In genomic region chr6:107101661-107102413, GRCh38 we compare ENCODE assay signal across 27 cellular contexts. TPM values are rescaled to one million over a fixed set of nuclear protein-coding genes. Genes with fewer than 3 reads are reported as not detected.
A peak's percentile ranks its signal among the peaks of the same experiment; 100 is the strongest.
DNase-seq lines count a peak whose midpoint lies in the region; ATAC-seq and TF ChIP-seq lines count a peak whose summit lies in the region.
"Had no signal": no experiment of that assay in that cellular context is flagged by ENCODE, and none has a peak within 500 bp of the region (broad histone marks: within the 10 kb centered on the region; RNA-seq: fewer than 3 reads in every experiment).

No MANE protein-coding gene starts in this region.

- H4K20me1 ChIP-seq in BLaER1 treated with 17β-estradiol and CSF1 and Interleukin-3, amounts not matched to agents 10 nM and 100 nM = peaks cover 0 to 78% (median 0%) of the 10 kb centered on the region in 11 experiments; a peak in 11 of 22 replicates
- H4K20me1 ChIP-seq in GM23338 (replicated peaks; ENCODE audit: insufficient read depth) = no peaks in the 10 kb centered on the region
- no peaks in the 10 kb centered on the region for H4K20me1 ChIP-seq in OCI-LY1 (ENCODE audit: insufficient read depth, low read length)

- intact Hi-C loops in CD4-positive, alpha-beta T cell (cut with DNase I, micrococcal nuclease) = no loop called here
- intact Hi-C loops in aorta (cut with DNase I) = no loop called here

- peaks cover 22 to 64% (median 58%) of the 10 kb centered on the region in 10 experiments for H3K4me1 ChIP-seq in BLaER1 treated with 17β-estradiol and CSF1 and Interleukin-3, amounts not matched to agents 10 nM and 100 nM
- peaks cover 44% of the 10 kb centered on the region for H3K4me1 ChIP-seq in GM23338 (ENCODE audit: insufficient read depth)
- H3K4me1 ChIP-seq in OCI-LY1 (ENCODE audit: insufficient read depth, low read length, severe bottlenecking) = peaks cover 69% of the 10 kb centered on the region
- no peaks in the 10 kb centered on the region for H3K4me1 ChIP-seq in aorta (ENCODE audit: control insufficient read depth in 1 of 2, insufficient read depth in 2 of 2, low read length in 2 of 2)
- H3K4me1 ChIP-seq: uterus had no signal

- H3F3A ChIP-seq in GM23338 (replicated peaks; ENCODE audit: low read depth) (0 out of 2 replicates have a peak, but pooled peaks cover 8% of the 10 kb centered on the region), OCI-LY1 (ENCODE audit: insufficient read depth, low read length) (no peaks in the 10 kb centered on the region; the same call in 1 of the 2 replicates)

- no peak overlapping the region; the same call in 2 of the 3 replicates for H3K4me3 Mint-ChIP-seq in GM23338
- H3K4me3 Mint-ChIP-seq in nephron = no peak overlapping the region
- H3K4me3 Mint-ChIP-seq in CD4-positive, alpha-beta T cell = no peak overlapping the region
- H3K4me3 Mint-ChIP-seq: activated CD4-positive, alpha-beta T cell treated with anti-CD3 and anti-CD28 coated beads, Interleukin-2, amount 10 ng/mL, durations not matched to agents 7 days and 5 days; activated naive CD8-positive, alpha-beta T cell treated with anti-CD3 and anti-CD28 coated beads, Interleukin-2, amount 10 ng/mL, durations not matched to agents 7 days and 5 days; activated T-cell treated with anti-CD3 and anti-CD28 coated beads, Interleukin-2, amount 50 U/mL, for 24 hours; stimulated activated naive CD8-positive, alpha-beta T cell treated with anti-CD3 and anti-CD28 coated beads, Interleukin-15, amount 100 ng/mL, for 72 hours had no signal

- H3K79me2 ChIP-seq in GM23338 (replicated peaks; ENCODE audit: insufficient read depth) (peaks cover 61% of the 10 kb centered on the region), OCI-LY1 (ENCODE audit: insufficient read depth, low read length) (0 out of 2 replicates have a peak, but pooled peaks cover 2% of the 10 kb centered on the region)

- H3K27me3 Mint-ChIP-seq in GM23338 (ENCODE audit: insufficient read depth, low read depth, poor library complexity) (peaks cover 8% of the 10 kb centered on the region), nephron (ENCODE audit: low read depth) (no peaks in the 10 kb centered on the region)
- no peaks in the 10 kb centered on the region for H3K27me3 Mint-ChIP-seq in CD4-positive, alpha-beta T cell
- H3K27me3 Mint-ChIP-seq: activated CD4-positive, alpha-beta T cell treated with anti-CD3 and anti-CD28 coated beads, Interleukin-2, amount 10 ng/mL, durations not matched to agents 7 days and 5 days; activated naive CD8-positive, alpha-beta T cell treated with anti-CD3 and anti-CD28 coated beads, Interleukin-2, amount 10 ng/mL, durations not matched to agents 7 days and 5 days; activated T-cell treated with anti-CD3 and anti-CD28 coated beads, Interleukin-2, amount 50 U/mL, for 24 hours; stimulated activated naive CD8-positive, alpha-beta T cell treated with anti-CD3 and anti-CD28 coated beads, Interleukin-15, amount 100 ng/mL, for 72 hours had no signal

- no peak for TF ChIP-seq CTCF in GM23338 (conservative IDR thresholded peaks at IDR 0.05; ENCODE audit: low read depth in 2 of 2)
- TF ChIP-seq CTCF in OCI-LY1 (IDR thresholded peaks at IDR 0.05; ENCODE audit: low read length) = no peak
- no peak for TF ChIP-seq CTCF in nephron (IDR thresholded peaks at IDR 0.05; ENCODE audit: unreplicated experiment in 3 of 3)
- no peak for TF ChIP-seq CTCF in GM10266 (IDR thresholded peaks at IDR 0.05; ENCODE audit: control insufficient read depth, insufficient read depth, low read depth, missing control alignments)
- TF ChIP-seq CTCF in CD4-positive, alpha-beta T cell (IDR thresholded peaks at IDR 0.05) = no peak

- peaks cover 35% of the 10 kb centered on the region; the same call in 2 of the 3 replicates for H3K36me3 Mint-ChIP-seq in GM23338 (ENCODE audit: low read depth)
- peaks cover 11% of the 10 kb centered on the region for H3K36me3 Mint-ChIP-seq in nephron (ENCODE audit: low read depth)
- no peaks in the 10 kb centered on the region for H3K36me3 Mint-ChIP-seq in CD4-positive, alpha-beta T cell (ENCODE audit: low read depth)

- ATAC-seq in GM23338 = 0 out of 3 replicates have a peak, but pooled peaks have one; percentile 7
- no peak for ATAC-seq in GM19328 (IDR thresholded peaks at IDR 0.05; ENCODE audit: unreplicated experiment)
- ATAC-seq in CD4-positive, alpha-beta T cell (ENCODE audit: poor library complexity) = no peak
- no peak for ATAC-seq in aorta (ENCODE audit: low FRiP score)
- ATAC-seq: Panc1; stimulated activated naive CD8-positive, alpha-beta T cell treated with anti-CD3 and anti-CD28 coated beads, Interleukin-15, amount 100 ng/mL, for 72 hours had no signal

- 69 to 82% methylated on average over 9 of the region's 9 CpGs for WGBS in aorta, 2 donors

- CTCF ChIA-PET in CD4-positive, alpha-beta T cell (lab: Charles Lee) = no interaction called here

- H3K9me3 Mint-ChIP-seq in GM23338 (no peaks in the 10 kb centered on the region), nephron (no peaks in the 10 kb centered on the region)
- H3K9me3 Mint-ChIP-seq in CD4-positive, alpha-beta T cell = no peaks in the 10 kb centered on the region
- H3K9me3 Mint-ChIP-seq: activated CD4-positive, alpha-beta T cell treated with anti-CD3 and anti-CD28 coated beads, Interleukin-2, amount 10 ng/mL, durations not matched to agents 7 days and 5 days; activated naive CD8-positive, alpha-beta T cell treated with anti-CD3 and anti-CD28 coated beads, Interleukin-2, amount 10 ng/mL, durations not matched to agents 7 days and 5 days; activated T-cell treated with anti-CD3 and anti-CD28 coated beads, Interleukin-2, amount 50 U/mL, for 24 hours; stimulated activated naive CD8-positive, alpha-beta T cell treated with anti-CD3 and anti-CD28 coated beads, Interleukin-15, amount 100 ng/mL, for 72 hours had no signal

- no peak overlapping the region for H3K4me3 ChIP-seq in BLaER1 treated with 17β-estradiol and CSF1 and Interleukin-3, amounts not matched to agents 10 nM and 100 nM
- H3K4me3 ChIP-seq in GM23338 = no peak overlapping the region
- peak overlapping the region; percentile 26 for H3K4me3 ChIP-seq in OCI-LY1 (ENCODE audit: low read depth, low read length, poor library complexity, severe bottlenecking)
- H3K4me3 ChIP-seq in aorta (ENCODE audit: low read length in 2 of 2) = no peak overlapping the region
- H3K4me3 ChIP-seq: heart left ventricle, lung, uterus had no signal

- no peaks in the 10 kb centered on the region for H3K27me3 ChIP-seq in BLaER1 treated with 17β-estradiol and CSF1 and Interleukin-3, amounts not matched to agents 10 nM and 100 nM
- H3K27me3 ChIP-seq in GM23338 (ENCODE audit: insufficient read depth) (no peaks in the 10 kb centered on the region), OCI-LY1 (ENCODE audit: insufficient read depth, low read length) (no peaks in the 10 kb centered on the region), aorta (ENCODE audit: control insufficient read depth in 1 of 2, insufficient read depth in 2 of 2, low read length in 1 of 2) (no peaks in the 10 kb centered on the region)
- no peaks in the 10 kb centered on the region for H3K27me3 ChIP-seq in CD4-positive, alpha-beta T cell (ENCODE audit: control insufficient read depth, insufficient read depth, low read length)
- H3K27me3 ChIP-seq: heart left ventricle, neutrophil, uterus had no signal

- no peaks in the 10 kb centered on the region for H3K9me3 ChIP-seq in BLaER1 treated with 17β-estradiol and CSF1 and Interleukin-3, amounts not matched to agents 10 nM and 100 nM (replicated peaks in 1 of 11)
- H3K9me3 ChIP-seq in OCI-LY1 (ENCODE audit: low read length) (no peaks in the 10 kb centered on the region), aorta (ENCODE audit: control insufficient read depth, low read length) (no peaks in the 10 kb centered on the region)
- H3K9me3 ChIP-seq in CD4-positive, alpha-beta T cell (ENCODE audit: control insufficient read depth, low read length) = no peaks in the 10 kb centered on the region
- H3K9me3 ChIP-seq: heart left ventricle, neutrophil, uterus had no signal

- peaks cover 44% of the 10 kb centered on the region for H3K4me1 Mint-ChIP-seq in GM23338
- H3K4me1 Mint-ChIP-seq in nephron = peaks cover 12% of the 10 kb centered on the region
- H3K4me1 Mint-ChIP-seq in CD4-positive, alpha-beta T cell (ENCODE audit: low read depth) = peaks cover 4% of the 10 kb centered on the region
- H3K4me1 Mint-ChIP-seq: activated CD4-positive, alpha-beta T cell treated with anti-CD3 and anti-CD28 coated beads, Interleukin-2, amount 10 ng/mL, durations not matched to agents 7 days and 5 days had no signal

- POLR2A ChIA-PET in CD4-positive, alpha-beta T cell (lab: Charles Lee) = no interaction called here

- H3K9ac ChIP-seq in BLaER1 treated with 17β-estradiol and CSF1 and Interleukin-3, amounts not matched to agents 10 nM and 100 nM = peak overlapping the region in 3 of 11 experiments; percentile 5 to 42 (median 7); a peak in 3 of 22 replicates
- peak overlapping the region; percentile 47 for H3K9ac ChIP-seq in OCI-LY1 (ENCODE audit: low read length)

- peak overlapping the region in 7 of 11 experiments; percentile 9 to 59 (median 32); a peak in 8 of 22 replicates for H3K27ac ChIP-seq in BLaER1 treated with 17β-estradiol and CSF1 and Interleukin-3, amounts not matched to agents 10 nM and 100 nM
- H3K27ac ChIP-seq in GM23338 (ENCODE audit: low read depth) = peak overlapping the region; percentile 89
- H3K27ac ChIP-seq in OCI-LY1 (ENCODE audit: low read depth, low read length, poor library complexity, severe bottlenecking) = peak overlapping the region; percentile 92
- no peak overlapping the region for H3K27ac ChIP-seq in CD4-positive, alpha-beta T cell (ENCODE audit: low read depth, low read length)
- H3K27ac ChIP-seq in aorta (ENCODE audit: low read depth in 1 of 2, low read length in 2 of 2) = no peak overlapping the region
- H3K27ac ChIP-seq: epithelial cell of prostate, heart left ventricle, neutrophil, uterus, WERI-Rb-1 had no signal

- 0 out of 2 replicates have a peak, but pooled peaks cover 4% of the 10 kb centered on the region for H3K9me2 ChIP-seq in GM23338 (ENCODE audit: insufficient read depth)
- no peaks in the 10 kb centered on the region for H3K9me2 ChIP-seq in OCI-LY1 (ENCODE audit: low read depth, low read length)

- H3K4me2 ChIP-seq in BLaER1 treated with 17β-estradiol and CSF1 and Interleukin-3, amounts not matched to agents 10 nM and 100 nM = peak overlapping the region; percentile 53 to 88 (median 77)
- H3K4me2 ChIP-seq in GM23338 (no peak overlapping the region), OCI-LY1 (ENCODE audit: low read length) (peak overlapping the region; percentile 48)

- H3K27ac Mint-ChIP-seq in GM23338 (peak overlapping the region; percentile 1; the same call in 1 of the 2 replicates), nephron (peak overlapping the region in 2 of 3 experiments; percentile 9 to 31)
- H3K27ac Mint-ChIP-seq in CD4-positive, alpha-beta T cell = no peak overlapping the region
- H3K27ac Mint-ChIP-seq: activated CD4-positive, alpha-beta T cell treated with anti-CD3 and anti-CD28 coated beads, Interleukin-2, amount 10 ng/mL, durations not matched to agents 7 days and 5 days; activated naive CD8-positive, alpha-beta T cell treated with anti-CD3 and anti-CD28 coated beads, Interleukin-2, amount 10 ng/mL, durations not matched to agents 7 days and 5 days; activated T-cell treated with anti-CD3 and anti-CD28 coated beads, Interleukin-2, amount 50 U/mL, for 24 hours had no signal

- no peak overlapping the region for H2AFZ ChIP-seq in GM23338
- H2AFZ ChIP-seq in OCI-LY1 (ENCODE audit: low read length) = no peak overlapping the region

- DNase-seq in GM23338 (ENCODE audit: low spot score) (no peak), GM10266 (ENCODE audit: extremely low spot score) (no peak), aorta (no peak)
- DNase-seq in CD4-positive, alpha-beta T cell = no peak
- DNase-seq: activated CD4-positive, alpha-beta T cell treated with anti-CD3 and anti-CD28 coated beads, Interleukin-2, amount 10 ng/mL, durations not matched to agents 7 days and 5 days; activated gamma-delta T cell; activated naive CD8-positive, alpha-beta T cell treated with anti-CD3 and anti-CD28 coated beads, Interleukin-2, amount 10 ng/mL, durations not matched to agents 7 days and 5 days; activated T-cell treated with anti-CD3 and anti-CD28 coated beads, Interleukin-2, amount 50 U/mL, for 24 hours; GOT3; heart left ventricle; NCI-H1105; NCI-H2107; NCI-H510A; NK-92 treated with Interleukin-12 subunit alpha and Interleukin-12 subunit beta, amount 100 ng/mL, for 24 hours; SHP77 treated with DMSO at 0.1 percent for 48 hours; stimulated activated naive CD8-positive, alpha-beta T cell treated with anti-CD3 and anti-CD28 coated beads, Interleukin-15, amount 100 ng/mL, for 72 hours; T-helper 9 cell; uterus had no signal

- H3K36me3 ChIP-seq in BLaER1 treated with 17β-estradiol and CSF1 and Interleukin-3, amounts not matched to agents 10 nM and 100 nM = peaks cover 0 to 25% (median 18%) of the 10 kb centered on the region in 11 experiments; a peak in 14 of 22 replicates
- H3K36me3 ChIP-seq in GM23338 (ENCODE audit: insufficient read depth) (peaks cover 13% of the 10 kb centered on the region; the same call in 1 of the 2 replicates), OCI-LY1 (ENCODE audit: insufficient read depth, low read length) (peaks cover 17% of the 10 kb centered on the region; the same call in 1 of the 2 replicates), aorta (ENCODE audit: control insufficient read depth in 1 of 2, insufficient read depth in 2 of 2, low read length in 1 of 2) (no peaks in the 10 kb centered on the region)
- H3K36me3 ChIP-seq: heart left ventricle, neutrophil, uterus had no signal

RNA-seq across cellular contexts. Expression of gene BEND3, which starts 13.5 kb away (rescaled TPM):
- total RNA-seq in GM23338 (2014; rRNA removed; shearing (Covaris generic)) = 30.5 and 33.7 TPM in 2 replicates
- 8.6 and 9.2 TPM in 2 replicates for polyA plus RNA-seq in GM23338 (2016; fragmentation: Nextera tagmentation; extraction: Ambion mirVana)
- under 1 TPM; 0.82 to 0.92 TPM for total RNA-seq in CD4-positive, alpha-beta T cell
- total RNA-seq in aorta = 1 to 10 TPM; 1.4 to 1.6 TPM
- under 1 TPM; 0.13 to 0.33 TPM for polyA plus RNA-seq in aorta

Comparison
In these comparisons a context has a peak if more than half of its experiments do, and no peak if none do; other contexts are left out.
1. H3K27ac ChIP-seq: peak in BLaER1 treated with 17β-estradiol and CSF1 and Interleukin-3, amounts not matched to agents 10 nM and 100 nM (7 of 11), GM23338 (single experiment) and OCI-LY1 (single experiment); none in CD4-positive, alpha-beta T cell (single experiment) and aorta (0 of 2).
2. RNA of gene BEND3, which starts 13.5 kb away (total RNA-seq): 30.5 to 33.7 TPM in GM23338; 1.4 to 1.6 TPM in aorta and 0.82 to 0.92 TPM in CD4-positive, alpha-beta T cell; every median in the first group is over 10 times any median in the second.